ENCODE assay signal across 1 cellular context in genomic region chr6:45686841-45687569, GRCh38.
TF ChIP-seq lines count a peak whose summit lies in the region.

No MANE protein-coding gene starts in this region.

TF ChIP-seq in HepG2, 621 proteins besides CTCF, POLR2A, EP300 and RAD21 (continued from another document and continues in another):
- no peak for TF ChIP-seq ZNF280D (CRISPR knock-in tag; IDR thresholded peaks at IDR 0.05)
- TF ChIP-seq ZSCAN12 (CRISPR knock-in tag; IDR thresholded peaks at IDR 0.05), result no peak
- peak; percentile 89 for TF ChIP-seq HNF4A (CRISPR knock-in tag; IDR thresholded peaks at IDR 0.05)
- TF ChIP-seq HMGXB4 (CRISPR knock-in tag; IDR thresholded peaks at IDR 0.05; ENCODE audit: borderline replicate concordance in 1 of 2, low read depth in 1 of 2), result no peak
- TF ChIP-seq RFXAP (CRISPR knock-in tag; IDR thresholded peaks at IDR 0.05; ENCODE audit: borderline replicate concordance), result no peak
- no peak for TF ChIP-seq ZNF670 (CRISPR knock-in tag; IDR thresholded peaks at IDR 0.05; ENCODE audit: borderline replicate concordance)
- TF ChIP-seq EEA1 (CRISPR knock-in tag; IDR thresholded peaks at IDR 0.05; ENCODE audit: borderline replicate concordance), result no peak
- TF ChIP-seq MAFK (conservative IDR thresholded peaks at IDR 0.05 in 1 of 2, IDR thresholded peaks at IDR 0.05 in 1 of 2; ENCODE audit: low read length in 2 of 2), result no peak
- TF ChIP-seq ZNF878 (CRISPR knock-in tag; IDR thresholded peaks at IDR 0.05), result no peak
- peak; percentile 29; the same call in 1 of the 2 replicates for TF ChIP-seq ARID5B (CRISPR knock-in tag; IDR thresholded peaks at IDR 0.05)
- TF ChIP-seq MLX (CRISPR knock-in tag; IDR thresholded peaks at IDR 0.05), result no peak
- peak; percentile 21; the same call in 1 of the 2 replicates for TF ChIP-seq HOMEZ (CRISPR knock-in tag; IDR thresholded peaks at IDR 0.05; ENCODE audit: low read depth)
- TF ChIP-seq IKZF5 (CRISPR knock-in tag; IDR thresholded peaks at IDR 0.05), result no peak
- no peak for TF ChIP-seq TBX2 (CRISPR knock-in tag; IDR thresholded peaks at IDR 0.05; ENCODE audit: borderline replicate concordance)
- TF ChIP-seq PAWR (CRISPR knock-in tag; IDR thresholded peaks at IDR 0.05; ENCODE audit: borderline replicate concordance), result no peak
- no peak for TF ChIP-seq ZBTB34 (CRISPR knock-in tag; IDR thresholded peaks at IDR 0.05)
- TF ChIP-seq NR2C2 (CRISPR knock-in tag; IDR thresholded peaks at IDR 0.05; ENCODE audit: borderline replicate concordance), result no peak
- 0 out of 2 replicates have a peak, but pooled peaks have one; percentile 46 for TF ChIP-seq MED1 (CRISPR knock-in tag; IDR thresholded peaks at IDR 0.05)
- no peak for TF ChIP-seq NONO (IDR thresholded peaks at IDR 0.05)
- TF ChIP-seq NONO (CRISPR knock-in tag; conservative IDR thresholded peaks at IDR 0.05), result no peak
- no peak for TF ChIP-seq XRCC5 (optimal IDR thresholded peaks at IDR 0.05; ENCODE audit: low read length)
- no peak for TF ChIP-seq ZNF496 (CRISPR knock-in tag; IDR thresholded peaks at IDR 0.05; ENCODE audit: insufficient replicate concordance)
- no peak for TF ChIP-seq MAZ (IDR thresholded peaks at IDR 0.05; ENCODE audit: borderline replicate concordance, low read depth, low read length)
- no peak for TF ChIP-seq MAZ (CRISPR knock-in tag; IDR thresholded peaks at IDR 0.05; ENCODE audit: low read depth)
- no peak for TF ChIP-seq ZNF33B (CRISPR knock-in tag; IDR thresholded peaks at IDR 0.05)
- no peak for TF ChIP-seq CCAR2 (optimal IDR thresholded peaks at IDR 0.05; ENCODE audit: low read depth, low read length)
- no peak for TF ChIP-seq MAX (IDR thresholded peaks at IDR 0.05)
- TF ChIP-seq ZBTB26 (CRISPR knock-in tag; IDR thresholded peaks at IDR 0.05; ENCODE audit: borderline replicate concordance), result no peak
- TF ChIP-seq ZNF281 (CRISPR knock-in tag; IDR thresholded peaks at IDR 0.05; ENCODE audit: borderline replicate concordance), result 0 out of 2 replicates have a peak, but pooled peaks have one; percentile 19
- peak; percentile 86 for TF ChIP-seq POGK (CRISPR knock-in tag; conservative IDR thresholded peaks at IDR 0.05)
- no peak for TF ChIP-seq ZBTB7A (CRISPR knock-in tag; IDR thresholded peaks at IDR 0.05)
- 0 out of 2 replicates have a peak, but pooled peaks have one; percentile 47 for TF ChIP-seq TRIM24 (CRISPR knock-in tag; IDR thresholded peaks at IDR 0.05)
- peak; percentile 33 for TF ChIP-seq FOSL2 (CRISPR knock-in tag; IDR thresholded peaks at IDR 0.05)
- TF ChIP-seq GABPA (IDR thresholded peaks at IDR 0.05; ENCODE audit: low read depth, low read length), result peak; percentile 27; the same call in 1 of the 2 replicates
- peak; percentile 65 for TF ChIP-seq GABPA (CRISPR knock-in tag; IDR thresholded peaks at IDR 0.05; ENCODE audit: low read depth)
